Comparison of ENCODE assay signal across 13 cellular contexts in genomic region chr4:12545845-12546244, GRCh38.
DNase-seq lines count a peak whose midpoint lies in the region; ATAC-seq and TF ChIP-seq lines count a peak whose summit lies in the region.
"Had no signal": no experiment of that assay in that cellular context is flagged by ENCODE, and none has a peak within 500 bp of the region (broad histone marks: within the 10 kb centered on the region; RNA-seq: fewer than 3 reads in every experiment).

No MANE protein-coding gene starts in this region.

- no peaks in the 10 kb centered on the region for H3K27me3 ChIP-seq in gastroesophageal sphincter

- H3K4me3 ChIP-seq in fibroblast of the aortic adventitia (ENCODE audit: low read depth, low read length) (no peak overlapping the region), gastroesophageal sphincter (no peak overlapping the region)
- H3K4me3 ChIP-seq: GM23248 had no signal

- H3K9me3 Mint-ChIP-seq in type B pancreatic cell: no peaks in the 10 kb centered on the region

- WGBS in gastroesophageal sphincter (ENCODE audit: low coverage in 1 of 2), 2 donors: 60 to 82% methylated on average over 1 of the region's 1 CpG

- TF ChIP-seq POLR2A in gastroesophageal sphincter (IDR thresholded peaks at IDR 0.05): no peak

- H3K4me1 ChIP-seq in gastroesophageal sphincter: no peaks in the 10 kb centered on the region
- H3K4me1 ChIP-seq: Caco-2 had no signal

- no peak overlapping the region for H3K4me3 Mint-ChIP-seq in type B pancreatic cell
- H3K4me3 Mint-ChIP-seq: CD14-positive monocyte; CD8-positive, alpha-beta memory T cell had no signal

- H3K27me3 Mint-ChIP-seq in type B pancreatic cell: no peaks in the 10 kb centered on the region
- H3K27me3 Mint-ChIP-seq: CD8-positive, alpha-beta memory T cell; IgD-negative memory B cell had no signal

- TF ChIP-seq CTCF in fibroblast of the aortic adventitia (IDR thresholded peaks at IDR 0.05; ENCODE audit: insufficient read depth, low read length) (no peak), type B pancreatic cell (conservative IDR thresholded peaks at IDR 0.05) (no peak), gastroesophageal sphincter (IDR thresholded peaks at IDR 0.05) (no peak)

- peak; percentile 71 for DNase-seq in DMS53 (lab: John Stamatoyannopoulos, UW)
- peak; percentile 52 for DNase-seq in DMS53 treated with DMSO at 0.1 percent for 48 hours (lab: John Stamatoyannopoulos, UW; ENCODE audit: unreplicated experiment)
- peak; percentile 53 for DNase-seq in OCI-M1 (lab: John Stamatoyannopoulos, UW)
- DNase-seq in fibroblast of the aortic adventitia (ENCODE audit: low read depth): peak; percentile 10
- no peak for DNase-seq in type B pancreatic cell (ENCODE audit: extremely low spot score, unreplicated experiment)
- DNase-seq in NCI-H2196 (lab: John Stamatoyannopoulos, UW; ENCODE audit: unreplicated experiment): no peak
- DNase-seq: Caco-2; CD8-positive, alpha-beta memory T cell; GM23248 had no signal

- H3K27ac ChIP-seq in gastroesophageal sphincter: no peak overlapping the region
- H3K27ac ChIP-seq: GM23248 had no signal

- no peaks in the 10 kb centered on the region for H3K36me3 ChIP-seq in gastroesophageal sphincter

- no peak overlapping the region for H3K27ac Mint-ChIP-seq in type B pancreatic cell
- H3K27ac Mint-ChIP-seq: CD14-positive monocyte; CD8-positive, alpha-beta memory T cell; IgD-negative memory B cell had no signal

- TF ChIP-seq EP300 in gastroesophageal sphincter (IDR thresholded peaks at IDR 0.05): no peak

- H3K36me3 Mint-ChIP-seq in type B pancreatic cell: no peaks in the 10 kb centered on the region
- H3K36me3 Mint-ChIP-seq: CD14-positive monocyte; CD8-positive, alpha-beta memory T cell; IgD-negative memory B cell had no signal

- H3K4me1 Mint-ChIP-seq in type B pancreatic cell (ENCODE audit: unreplicated experiment): no peaks in the 10 kb centered on the region
- H3K4me1 Mint-ChIP-seq: CD14-positive monocyte; CD8-positive, alpha-beta memory T cell; IgD-negative memory B cell had no signal

- no peak for ATAC-seq in gastroesophageal sphincter
- ATAC-seq: HCT116 had no signal

- H3K9me3 ChIP-seq in gastroesophageal sphincter: peaks cover 0 to 3% (median 0%) of the 10 kb centered on the region in 3 donors
- H3K9me3 ChIP-seq: Caco-2 had no signal

Comparison
In these comparisons a context has a peak if more than half of its experiments do, and no peak if none do; other contexts are left out.
1. DNase-seq: peak in DMS53 (single experiment), DMS53 treated with DMSO at 0.1 percent for 48 hours (single experiment), OCI-M1 (single experiment) and fibroblast of the aortic adventitia (single experiment); none in type B pancreatic cell (single experiment) and NCI-H2196 (single experiment).